In the genomic region with DNA sequence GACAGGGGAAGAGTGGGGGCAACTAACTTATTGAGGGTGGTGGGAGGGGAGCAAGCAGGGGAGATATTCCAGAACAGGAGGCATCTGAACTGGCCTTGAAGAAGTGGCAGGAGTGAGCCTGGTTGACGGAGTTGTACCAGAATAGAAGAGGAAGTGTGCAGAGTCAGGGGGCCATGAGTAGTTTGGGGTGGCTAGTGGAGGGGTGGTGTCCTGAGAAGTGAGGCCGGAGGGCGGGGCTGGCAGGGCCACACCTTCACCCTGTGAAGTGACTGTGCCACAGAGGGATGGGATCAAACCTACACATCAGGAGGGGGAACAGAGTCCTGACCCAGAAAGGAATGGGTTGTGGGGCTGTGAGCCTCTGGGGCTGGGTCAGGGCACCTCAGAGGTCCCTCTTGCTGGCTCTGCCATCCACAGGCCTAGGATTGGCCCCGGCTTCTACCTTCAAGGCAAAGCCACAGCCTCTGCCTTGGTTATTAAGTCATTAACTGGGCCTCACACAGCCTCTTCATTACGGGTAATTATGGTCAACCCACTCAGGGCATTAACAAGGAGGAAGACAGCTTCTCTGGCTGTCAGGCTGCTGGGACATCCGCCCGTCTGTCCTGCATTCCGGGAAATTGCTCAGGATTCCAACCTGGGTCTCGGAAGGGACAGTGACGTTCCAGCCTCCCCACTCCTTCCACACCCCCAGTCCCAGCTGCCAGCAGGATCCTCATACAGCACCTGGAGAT, we compare ENCODE assay signal across 18 cellular contexts. TPM values are rescaled to one million over a fixed set of nuclear protein-coding genes. Genes with fewer than 3 reads are reported as not detected.
A peak's percentile ranks its signal among the peaks of the same experiment; 100 is the strongest.
DNase-seq lines count a peak whose midpoint lies in the region; ATAC-seq and TF ChIP-seq lines count a peak whose summit lies in the region.
"Had no signal": no experiment of that assay in that cellular context is flagged by ENCODE, and none has a peak within 500 bp of the region (broad histone marks: within the 10 kb centered on the region; RNA-seq: fewer than 3 reads in every experiment).

No MANE protein-coding gene starts in this region.

- no peak overlapping the region for H2BK12ac ChIP-seq in trophoblast cell (ENCODE audit: low read length)

- no peak for ATAC-seq in HG03442 (IDR thresholded peaks at IDR 0.05; ENCODE audit: unreplicated experiment)
- ATAC-seq: PC-3 had no signal

- peaks cover 0 to 31% (median 0%) of the 10 kb centered on the region in 11 experiments; a peak in 4 of 22 replicates for H4K20me1 ChIP-seq in BLaER1 treated with 17β-estradiol and CSF1 and Interleukin-3, amounts not matched to agents 10 nM and 100 nM

- no peak overlapping the region for H3K14ac ChIP-seq in trophoblast cell (ENCODE audit: low read length)

- H3K9me3 ChIP-seq in BLaER1 treated with 17β-estradiol and CSF1 and Interleukin-3, amounts not matched to agents 10 nM and 100 nM (replicated peaks in 1 of 11), result no peaks in the 10 kb centered on the region
- no peaks in the 10 kb centered on the region for H3K9me3 ChIP-seq in esophagus squamous epithelium
- no peaks in the 10 kb centered on the region for H3K9me3 ChIP-seq in trophoblast cell (ENCODE audit: insufficient read depth, low read depth, low read length)

- H3K79me1 ChIP-seq in trophoblast cell (ENCODE audit: low read length), result peaks cover 45% of the 10 kb centered on the region

- peak overlapping the region; percentile 5 for H3K4ac ChIP-seq in trophoblast cell (ENCODE audit: low read depth, low read length)

- H4K12ac ChIP-seq in trophoblast cell (ENCODE audit: low read depth, low read length), result no peak overlapping the region

- 80 to 93% methylated on average over 10 of the region's 10 CpGs for WGBS in esophagus squamous epithelium, 2 donors
- no CpG with 5 or more reads among the region's 10 CpGs for WGBS in trophoblast cell (ENCODE audit: extremely low coverage, insufficient coverage, insufficient read length)

- H3K4me1 ChIP-seq in BLaER1 treated with 17β-estradiol and CSF1 and Interleukin-3, amounts not matched to agents 10 nM and 100 nM, result peaks cover 59 to 95% (median 82%) of the 10 kb centered on the region in 10 experiments
- H3K4me1 ChIP-seq in esophagus squamous epithelium, result peaks cover 14 to 99% (median 32%) of the 10 kb centered on the region in 3 donors
- peaks cover 75 to 85% of the 10 kb centered on the region in 2 experiments for H3K4me1 ChIP-seq in trophoblast cell (ENCODE audit: control insufficient read depth in 1 of 2, insufficient read depth in 2 of 2, low read length in 2 of 2)

- no peaks in the 10 kb centered on the region for H3K27me3 ChIP-seq in BLaER1 treated with 17β-estradiol and CSF1 and Interleukin-3, amounts not matched to agents 10 nM and 100 nM
- no peaks in the 10 kb centered on the region for H3K27me3 ChIP-seq in esophagus squamous epithelium
- H3K27me3 ChIP-seq in trophoblast cell (ENCODE audit: insufficient read depth, low read length), result no peaks in the 10 kb centered on the region

- H3K4me3 ChIP-seq in BLaER1 treated with 17β-estradiol and CSF1 and Interleukin-3, amounts not matched to agents 10 nM and 100 nM, result no peak overlapping the region
- H3K4me3 ChIP-seq in esophagus squamous epithelium, result no peak overlapping the region
- no peak overlapping the region for H3K4me3 ChIP-seq in trophoblast cell (ENCODE audit: low read depth, low read length)

- no peak overlapping the region for H4K8ac ChIP-seq in trophoblast cell (ENCODE audit: low read depth, low read length)

- peak overlapping the region in 1 of 11 experiments; percentile 7; a peak in 2 of 22 replicates for H3K9ac ChIP-seq in BLaER1 treated with 17β-estradiol and CSF1 and Interleukin-3, amounts not matched to agents 10 nM and 100 nM
- H3K9ac ChIP-seq in trophoblast cell (ENCODE audit: low read length), result no peak overlapping the region

- peaks cover 51% of the 10 kb centered on the region for H3K79me2 ChIP-seq in trophoblast cell (ENCODE audit: control insufficient read depth, insufficient read depth, low read length, poor library complexity)

- DNase-seq in NOMO-1 treated with DMSO at 0.1 percent for 48 hours (lab: John Stamatoyannopoulos, UW; ENCODE audit: unreplicated experiment), result peak; percentile 67
- no peak for DNase-seq in esophagus squamous epithelium (lab: John Stamatoyannopoulos, UW)
- DNase-seq in trophoblast cell, result peak in 1 of 2 donors; percentile 34
- no peak for DNase-seq in GM19238 (ENCODE audit: insufficient read length, low spot score)
- DNase-seq in NCI-H226, result no peak
- no peak for DNase-seq in cerebellum (ENCODE audit: low spot score)
- DNase-seq: COR-L47; effector memory CD4-positive, alpha-beta T cell; HCEC 1CT; NCI-H1048; NCI-H2081; NCI-H526; PC-3; right cardiac atrium had no signal

- H3K18ac ChIP-seq in trophoblast cell (ENCODE audit: low read length), result no peak overlapping the region

- no peak for TF ChIP-seq CTCF in esophagus squamous epithelium (IDR thresholded peaks at IDR 0.05)

- peak overlapping the region; percentile 83 to 97 (median 89) for H3K4me2 ChIP-seq in BLaER1 treated with 17β-estradiol and CSF1 and Interleukin-3, amounts not matched to agents 10 nM and 100 nM
- H3K4me2 ChIP-seq in trophoblast cell (ENCODE audit: low read length), result no peak overlapping the region

- no peak for TF ChIP-seq POLR2A in esophagus squamous epithelium (IDR thresholded peaks at IDR 0.05)

- H3K27ac ChIP-seq in BLaER1 treated with 17β-estradiol and CSF1 and Interleukin-3, amounts not matched to agents 10 nM and 100 nM, result peak overlapping the region in 6 of 11 experiments; percentile 2 to 59 (median 30); a peak in 5 of 22 replicates
- H3K27ac ChIP-seq in esophagus squamous epithelium (peak overlapping the region in 3 of 4 donors; percentile 41 to 81 (median 66)), trophoblast cell (ENCODE audit: low read depth, low read length) (peak overlapping the region; percentile 20)

- H2BK120ac ChIP-seq in trophoblast cell (ENCODE audit: insufficient read depth, low read length, poor library complexity), result no peak overlapping the region

- no peak overlapping the region for H4K91ac ChIP-seq in trophoblast cell (ENCODE audit: low read depth, low read length)

- no peak overlapping the region for H3K23ac ChIP-seq in trophoblast cell (ENCODE audit: low read length)

- no peaks in the 10 kb centered on the region for H3K36me3 ChIP-seq in BLaER1 treated with 17β-estradiol and CSF1 and Interleukin-3, amounts not matched to agents 10 nM and 100 nM
- H3K36me3 ChIP-seq in esophagus squamous epithelium, result no peaks in the 10 kb centered on the region
- H3K36me3 ChIP-seq in trophoblast cell (ENCODE audit: control insufficient read depth in 1 of 2, insufficient read depth in 2 of 2, low read length in 2 of 2), result peaks cover 30 to 56% of the 10 kb centered on the region in 2 experiments

- H2AFZ ChIP-seq in trophoblast cell (ENCODE audit: insufficient read depth, low read length, poor library complexity), result no peak overlapping the region

- no peak overlapping the region for H2BK5ac ChIP-seq in trophoblast cell (ENCODE audit: low read depth, low read length, poor library complexity)

- intact Hi-C loops in esophagus squamous epithelium (cut with DNase I), result no loop called here

- no peak overlapping the region for H2AK5ac ChIP-seq in trophoblast cell (ENCODE audit: low read length)

RNA-seq across cellular contexts. Expression of gene SPNS2, which starts 12.7 kb away (rescaled TPM):
- total RNA-seq in esophagus squamous epithelium, result 10 to 100 TPM; 36.8 to 66.6 (median 47.6) TPM
- polyA plus RNA-seq in trophoblast cell (2013), result 153 and 164 TPM in 2 replicates
- total RNA-seq in cerebellum, result 38.7 TPM

RNA-seq across cellular contexts. Expression of gene MYBBP1A, which starts 43.8 kb away (rescaled TPM):
- total RNA-seq in esophagus squamous epithelium (10 to 100 TPM; 32.4 to 70.0 (median 54.4) TPM), cerebellum (26.0 TPM)
- polyA plus RNA-seq in trophoblast cell (2013), result 12.1 and 12.4 TPM in 2 replicates

RNA-seq across cellular contexts. Expression of gene GGT6, which starts 49.0 kb away (rescaled TPM):
- 100 to 1,000 TPM in 1 of 4 donors, 10 to 100 TPM in 3; 46.0 to 141 (median 68.5) TPM for total RNA-seq in esophagus squamous epithelium
- not detected in 2 replicates for polyA plus RNA-seq in trophoblast cell (2013)
- total RNA-seq in cerebellum, result not detected
- total RNA-seq: activated T-helper 2 cell treated with anti-CD3 and anti-CD28 coated beads, Interferon-gamma antibody, Interleukin-2, Interleukin-4, amounts not matched to agents 10 μg/mL and 5 μg/mL and 100 μg/mL, durations not matched to agents 14 hours and 24 hours and 36 hours; mononuclear cell; PC-3; right cardiac atrium had no signal
- polyA plus RNA-seq: right cardiac atrium had no signal

Comparison
In these comparisons a context has a peak if more than half of its experiments do, and no peak if none do; other contexts are left out.
1. RNA of gene GGT6, which starts 49.0 kb away (total RNA-seq): 46.0 to 141 TPM in esophagus squamous epithelium; not detected in cerebellum (single experiment); every median in the first group is over 10 times any median in the second.
2. Peak in every context shown above with its lines, with median percentiles within 50 percentile points of each other: H3K27ac ChIP-seq.